In the genomic region with DNA sequence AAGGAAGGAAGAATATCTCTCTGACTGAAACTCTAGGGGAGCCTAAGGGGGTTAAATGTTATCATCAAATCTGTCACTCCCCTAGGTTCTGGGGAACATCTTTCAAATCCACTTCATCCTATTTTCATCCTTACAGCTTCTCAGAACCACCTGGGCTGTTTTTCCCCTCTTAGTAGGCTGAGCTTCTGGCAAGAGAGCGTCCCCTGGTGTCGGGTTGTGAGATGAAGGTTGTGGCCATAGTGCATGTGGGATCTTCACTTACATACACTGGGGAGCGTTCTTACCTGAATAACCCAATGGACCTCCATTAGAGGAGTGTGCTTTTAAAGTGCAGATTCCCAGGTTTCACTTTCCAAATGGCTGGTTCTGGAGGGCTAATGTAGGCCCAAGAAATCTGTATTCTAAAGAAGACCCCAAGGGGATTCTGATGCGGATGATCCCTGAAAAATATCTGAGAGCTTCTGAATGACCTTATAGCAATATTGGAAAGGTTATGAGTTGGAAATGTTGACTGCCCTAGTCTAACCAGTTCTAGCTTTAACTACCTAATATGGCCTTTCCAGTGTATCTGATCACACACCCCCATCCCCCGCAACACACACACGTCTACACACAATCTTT, we compare ENCODE assay signal across 8 cellular contexts.
A peak's percentile ranks its signal among the peaks of the same experiment; 100 is the strongest.
DNase-seq lines count a peak whose midpoint lies in the region; ATAC-seq and TF ChIP-seq lines count a peak whose summit lies in the region.

No MANE protein-coding gene starts in this region.

- H3K27me3 ChIP-seq in esophagus squamous epithelium = no peaks in the 10 kb centered on the region

- no peaks in the 10 kb centered on the region for H3K9me3 ChIP-seq in esophagus squamous epithelium

- TF ChIP-seq POLR2A in esophagus squamous epithelium (IDR thresholded peaks at IDR 0.05) = no peak

- DNase-seq in Caki2 (ENCODE audit: low read depth) (peak; percentile 16), M059J (ENCODE audit: low read depth) (peak; percentile 32), esophagus squamous epithelium (lab: John Stamatoyannopoulos, UW) (no peak), NCI-H345 treated with DMSO at 0.1 percent for 48 hours (lab: John Stamatoyannopoulos, UW; ENCODE audit: unreplicated experiment) (no peak)
- peak; percentile 77 for DNase-seq in activated CD8-positive, alpha-beta T cell treated with anti-CD3 and anti-CD28 coated beads for 36 hours
- DNase-seq in stimulated activated CD4-positive, alpha-beta T cell treated with anti-CD3 and anti-CD28 coated beads, Interleukin-15, amount 100 ng/mL, for 1 hour (ENCODE audit: low read depth in 1 of 2, low spot score in 1 of 2) = peak; percentile 2 to 24

- H3K9me3 Mint-ChIP-seq in activated CD8-positive, alpha-beta T cell treated with anti-CD3 and anti-CD28 coated beads for 36 hours = no peaks in the 10 kb centered on the region

- no peak overlapping the region for H3K4me3 Mint-ChIP-seq in activated CD8-positive, alpha-beta T cell treated with anti-CD3 and anti-CD28 coated beads for 36 hours

- H3K36me3 ChIP-seq in esophagus squamous epithelium = no peaks in the 10 kb centered on the region

- POLR2A ChIA-PET in activated CD8-positive, alpha-beta T cell treated with anti-CD3 and anti-CD28 coated beads for 36 hours (lab: Charles Lee) = no interaction called here

- H3K27me3 Mint-ChIP-seq in activated CD8-positive, alpha-beta T cell treated with anti-CD3 and anti-CD28 coated beads for 36 hours = peaks cover 3% of the 10 kb centered on the region

- intact Hi-C loops in activated CD8-positive, alpha-beta T cell treated with anti-CD3 and anti-CD28 coated beads for 36 hours (cut with micrococcal nuclease) = loop anchor here (2.0 to 5.0 kb wide), 2 partner anchors 119 to 511 kb away; no protein-coding TSS in a partner anchor
- intact Hi-C loops in esophagus squamous epithelium (cut with DNase I) = loop anchor here (10.0 kb wide), 1 partner anchor 509 kb away; no protein-coding TSS in a partner anchor

- no peaks in the 10 kb centered on the region for H3K4me1 Mint-ChIP-seq in activated CD8-positive, alpha-beta T cell treated with anti-CD3 and anti-CD28 coated beads for 36 hours (ENCODE audit: low read depth)

- no peaks in the 10 kb centered on the region for H3K4me1 ChIP-seq in esophagus squamous epithelium

- ATAC-seq in activated CD8-positive, alpha-beta T cell treated with anti-CD3 and anti-CD28 coated beads for 36 hours = peak; percentile 64
- ATAC-seq in GM19351 (IDR thresholded peaks at IDR 0.05; ENCODE audit: unreplicated experiment) (no peak), GM18519 (IDR thresholded peaks at IDR 0.05; ENCODE audit: low FRiP score, unreplicated experiment) (no peak)

- TF ChIP-seq CTCF in activated CD8-positive, alpha-beta T cell treated with anti-CD3 and anti-CD28 coated beads for 36 hours (IDR thresholded peaks at IDR 0.05) = peak; percentile 72
- TF ChIP-seq CTCF in esophagus squamous epithelium (IDR thresholded peaks at IDR 0.05) = peak in 5 of 6 experiments; percentile 49 to 74 (median 66)

- CTCF ChIA-PET in activated CD8-positive, alpha-beta T cell treated with anti-CD3 and anti-CD28 coated beads for 36 hours (lab: Charles Lee) = interaction anchor here (0.6 to 3.9 kb wide), 24 partner anchors 10 to 512 kb away, joined by 3 to 60 read pairs (median 4); no protein-coding TSS in a partner anchor

- no peak overlapping the region for H3K27ac Mint-ChIP-seq in activated CD8-positive, alpha-beta T cell treated with anti-CD3 and anti-CD28 coated beads for 36 hours

- H3K27ac ChIP-seq in esophagus squamous epithelium = no peak overlapping the region

- H3K36me3 Mint-ChIP-seq in activated CD8-positive, alpha-beta T cell treated with anti-CD3 and anti-CD28 coated beads for 36 hours (ENCODE audit: low read depth) = no peaks in the 10 kb centered on the region

- H3K4me3 ChIP-seq in esophagus squamous epithelium = no peak overlapping the region

- in situ Hi-C loops in Caki2 (cut with HindIII; ENCODE audit: low pct_unique_long_range_greater_than_20kb, low sequenced_read_pairs) = no loop called here

- WGBS in esophagus squamous epithelium, 2 donors = 51 to 52% methylated on average over 6 of the region's 6 CpGs

Comparison
In these comparisons a context has a peak if more than half of its experiments do, and no peak if none do; other contexts are left out.
1. DNase-seq: peak in Caki2 (single experiment), M059J (single experiment), activated CD8-positive, alpha-beta T cell treated with anti-CD3 and anti-CD28 coated beads for 36 hours (single experiment) and stimulated activated CD4-positive, alpha-beta T cell treated with anti-CD3 and anti-CD28 coated beads, Interleukin-15, amount 100 ng/mL, for 1 hour (2 of 2); none in esophagus squamous epithelium (single experiment) and NCI-H345 treated with DMSO at 0.1 percent for 48 hours (single experiment).